ENCODE assay signal across 1 cellular context in the genomic region with DNA sequence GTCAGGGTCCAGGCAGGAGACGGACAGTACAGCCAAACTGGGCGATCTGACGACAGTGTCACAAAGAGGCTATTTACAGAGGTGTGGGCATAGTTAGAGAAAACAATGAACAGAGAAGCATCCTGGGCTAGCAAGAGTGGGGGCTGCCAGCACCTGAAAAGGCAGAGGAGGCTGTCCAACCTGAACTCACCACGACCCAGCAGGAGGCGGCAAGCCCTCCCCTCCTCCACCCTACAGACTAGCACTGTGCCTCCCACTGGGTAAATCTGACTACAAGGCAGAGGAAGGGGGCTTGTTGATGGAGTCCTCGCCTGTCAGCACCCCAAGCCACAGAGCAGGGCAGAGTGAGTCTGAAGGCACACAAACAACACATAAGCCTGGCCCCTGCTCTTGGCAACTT.
TF ChIP-seq lines count a peak whose summit lies in the region.

No MANE protein-coding gene starts in this region.

TF ChIP-seq in GM23338, 12 proteins besides CTCF, POLR2A, EP300 and RAD21 (continued from another document):
- TF ChIP-seq, protein P1, sequence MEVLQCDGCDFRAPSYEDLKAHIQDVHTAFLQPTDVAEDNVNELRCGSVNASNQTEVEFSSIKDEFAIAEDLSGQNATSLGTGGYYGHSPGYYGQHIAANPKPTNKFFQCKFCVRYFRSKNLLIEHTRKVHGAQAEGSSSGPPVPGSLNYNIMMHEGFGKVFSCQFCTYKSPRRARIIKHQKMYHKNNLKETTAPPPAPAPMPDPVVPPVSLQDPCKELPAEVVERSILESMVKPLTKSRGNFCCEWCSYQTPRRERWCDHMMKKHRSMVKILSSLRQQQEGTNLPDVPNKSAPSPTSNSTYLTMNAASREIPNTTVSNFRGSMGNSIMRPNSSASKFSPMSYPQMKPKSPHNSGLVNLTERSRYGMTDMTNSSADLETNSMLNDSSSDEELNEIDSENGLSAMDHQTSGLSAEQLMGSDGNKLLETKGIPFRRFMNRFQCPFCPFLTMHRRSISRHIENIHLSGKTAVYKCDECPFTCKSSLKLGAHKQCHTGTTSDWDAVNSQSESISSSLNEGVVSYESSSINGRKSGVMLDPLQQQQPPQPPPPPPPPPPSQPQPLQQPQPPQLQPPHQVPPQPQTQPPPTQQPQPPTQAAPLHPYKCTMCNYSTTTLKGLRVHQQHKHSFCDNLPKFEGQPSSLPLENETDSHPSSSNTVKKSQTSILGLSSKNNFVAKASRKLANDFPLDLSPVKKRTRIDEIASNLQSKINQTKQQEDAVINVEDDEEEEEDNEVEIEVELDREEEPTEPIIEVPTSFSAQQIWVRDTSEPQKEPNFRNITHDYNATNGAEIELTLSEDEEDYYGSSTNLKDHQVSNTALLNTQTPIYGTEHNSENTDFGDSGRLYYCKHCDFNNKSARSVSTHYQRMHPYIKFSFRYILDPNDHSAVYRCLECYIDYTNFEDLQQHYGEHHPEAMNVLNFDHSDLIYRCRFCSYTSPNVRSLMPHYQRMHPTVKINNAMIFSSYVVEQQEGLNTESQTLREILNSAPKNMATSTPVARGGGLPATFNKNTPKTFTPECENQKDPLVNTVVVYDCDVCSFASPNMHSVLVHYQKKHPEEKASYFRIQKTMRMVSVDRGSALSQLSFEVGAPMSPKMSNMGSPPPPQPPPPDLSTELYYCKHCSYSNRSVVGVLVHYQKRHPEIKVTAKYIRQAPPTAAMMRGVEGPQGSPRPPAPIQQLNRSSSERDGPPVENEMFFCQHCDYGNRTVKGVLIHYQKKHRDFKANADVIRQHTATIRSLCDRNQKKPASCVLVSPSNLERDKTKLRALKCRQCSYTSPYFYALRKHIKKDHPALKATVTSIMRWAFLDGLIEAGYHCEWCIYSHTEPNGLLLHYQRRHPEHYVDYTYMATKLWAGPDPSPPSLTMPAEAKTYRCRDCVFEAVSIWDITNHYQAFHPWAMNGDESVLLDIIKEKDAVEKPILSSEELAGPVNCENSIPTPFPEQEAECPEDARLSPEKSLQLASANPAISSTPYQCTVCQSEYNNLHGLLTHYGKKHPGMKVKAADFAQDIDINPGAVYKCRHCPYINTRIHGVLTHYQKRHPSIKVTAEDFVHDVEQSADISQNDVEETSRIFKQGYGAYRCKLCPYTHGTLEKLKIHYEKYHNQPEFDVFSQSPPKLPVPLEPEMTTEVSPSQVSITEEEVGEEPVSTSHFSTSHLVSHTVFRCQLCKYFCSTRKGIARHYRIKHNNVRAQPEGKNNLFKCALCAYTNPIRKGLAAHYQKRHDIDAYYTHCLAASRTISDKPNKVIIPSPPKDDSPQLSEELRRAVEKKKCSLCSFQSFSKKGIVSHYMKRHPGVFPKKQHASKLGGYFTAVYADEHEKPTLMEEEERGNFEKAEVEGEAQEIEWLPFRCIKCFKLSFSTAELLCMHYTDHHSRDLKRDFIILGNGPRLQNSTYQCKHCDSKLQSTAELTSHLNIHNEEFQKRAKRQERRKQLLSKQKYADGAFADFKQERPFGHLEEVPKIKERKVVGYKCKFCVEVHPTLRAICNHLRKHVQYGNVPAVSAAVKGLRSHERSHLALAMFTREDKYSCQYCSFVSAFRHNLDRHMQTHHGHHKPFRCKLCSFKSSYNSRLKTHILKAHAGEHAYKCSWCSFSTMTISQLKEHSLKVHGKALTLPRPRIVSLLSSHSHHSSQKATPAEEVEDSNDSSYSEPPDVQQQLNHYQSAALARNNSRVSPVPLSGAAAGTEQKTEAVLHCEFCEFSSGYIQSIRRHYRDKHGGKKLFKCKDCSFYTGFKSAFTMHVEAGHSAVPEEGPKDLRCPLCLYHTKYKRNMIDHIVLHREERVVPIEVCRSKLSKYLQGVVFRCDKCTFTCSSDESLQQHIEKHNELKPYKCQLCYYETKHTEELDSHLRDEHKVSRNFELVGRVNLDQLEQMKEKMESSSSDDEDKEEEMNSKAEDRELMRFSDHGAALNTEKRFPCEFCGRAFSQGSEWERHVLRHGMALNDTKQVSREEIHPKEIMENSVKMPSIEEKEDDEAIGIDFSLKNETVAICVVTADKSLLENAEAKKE (CRISPR knock-in tag; IDR thresholded peaks at IDR 0.05): no peak
- TF ChIP-seq, protein P2, sequence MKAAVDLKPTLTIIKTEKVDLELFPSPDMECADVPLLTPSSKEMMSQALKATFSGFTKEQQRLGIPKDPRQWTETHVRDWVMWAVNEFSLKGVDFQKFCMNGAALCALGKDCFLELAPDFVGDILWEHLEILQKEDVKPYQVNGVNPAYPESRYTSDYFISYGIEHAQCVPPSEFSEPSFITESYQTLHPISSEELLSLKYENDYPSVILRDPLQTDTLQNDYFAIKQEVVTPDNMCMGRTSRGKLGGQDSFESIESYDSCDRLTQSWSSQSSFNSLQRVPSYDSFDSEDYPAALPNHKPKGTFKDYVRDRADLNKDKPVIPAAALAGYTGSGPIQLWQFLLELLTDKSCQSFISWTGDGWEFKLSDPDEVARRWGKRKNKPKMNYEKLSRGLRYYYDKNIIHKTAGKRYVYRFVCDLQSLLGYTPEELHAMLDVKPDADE (IDR thresholded peaks at IDR 0.05): no peak
- TF ChIP-seq STAT1 (IDR thresholded peaks at IDR 0.05; ENCODE audit: unreplicated experiment) (no peak), JUNB (IDR thresholded peaks at IDR 0.05; ENCODE audit: unreplicated experiment) (no peak), POLR2AphosphoS5 (IDR thresholded peaks at IDR 0.05; ENCODE audit: low read depth) (no peak), EZH2phosphoT487 (IDR thresholded peaks at IDR 0.05; ENCODE audit: unreplicated experiment) (no peak), ZNF114 (CRISPR knock-in tag; IDR thresholded peaks at IDR 0.05) (no peak), CREB1 (CRISPR knock-in tag; IDR thresholded peaks at IDR 0.05; ENCODE audit: low read depth) (no peak), NANOG (IDR thresholded peaks at IDR 0.05; ENCODE audit: borderline replicate concordance) (no peak)
- TF ChIP-seq, protein P3, sequence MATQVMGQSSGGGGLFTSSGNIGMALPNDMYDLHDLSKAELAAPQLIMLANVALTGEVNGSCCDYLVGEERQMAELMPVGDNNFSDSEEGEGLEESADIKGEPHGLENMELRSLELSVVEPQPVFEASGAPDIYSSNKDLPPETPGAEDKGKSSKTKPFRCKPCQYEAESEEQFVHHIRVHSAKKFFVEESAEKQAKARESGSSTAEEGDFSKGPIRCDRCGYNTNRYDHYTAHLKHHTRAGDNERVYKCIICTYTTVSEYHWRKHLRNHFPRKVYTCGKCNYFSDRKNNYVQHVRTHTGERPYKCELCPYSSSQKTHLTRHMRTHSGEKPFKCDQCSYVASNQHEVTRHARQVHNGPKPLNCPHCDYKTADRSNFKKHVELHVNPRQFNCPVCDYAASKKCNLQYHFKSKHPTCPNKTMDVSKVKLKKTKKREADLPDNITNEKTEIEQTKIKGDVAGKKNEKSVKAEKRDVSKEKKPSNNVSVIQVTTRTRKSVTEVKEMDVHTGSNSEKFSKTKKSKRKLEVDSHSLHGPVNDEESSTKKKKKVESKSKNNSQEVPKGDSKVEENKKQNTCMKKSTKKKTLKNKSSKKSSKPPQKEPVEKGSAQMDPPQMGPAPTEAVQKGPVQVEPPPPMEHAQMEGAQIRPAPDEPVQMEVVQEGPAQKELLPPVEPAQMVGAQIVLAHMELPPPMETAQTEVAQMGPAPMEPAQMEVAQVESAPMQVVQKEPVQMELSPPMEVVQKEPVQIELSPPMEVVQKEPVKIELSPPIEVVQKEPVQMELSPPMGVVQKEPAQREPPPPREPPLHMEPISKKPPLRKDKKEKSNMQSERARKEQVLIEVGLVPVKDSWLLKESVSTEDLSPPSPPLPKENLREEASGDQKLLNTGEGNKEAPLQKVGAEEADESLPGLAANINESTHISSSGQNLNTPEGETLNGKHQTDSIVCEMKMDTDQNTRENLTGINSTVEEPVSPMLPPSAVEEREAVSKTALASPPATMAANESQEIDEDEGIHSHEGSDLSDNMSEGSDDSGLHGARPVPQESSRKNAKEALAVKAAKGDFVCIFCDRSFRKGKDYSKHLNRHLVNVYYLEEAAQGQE (IDR thresholded peaks at IDR 0.05; ENCODE audit: unreplicated experiment): no peak
TF ChIP-seq in GM23338: peak in this region for 0.
